Comparison of ENCODE assay signal across 13 cellular contexts in the genomic region with DNA sequence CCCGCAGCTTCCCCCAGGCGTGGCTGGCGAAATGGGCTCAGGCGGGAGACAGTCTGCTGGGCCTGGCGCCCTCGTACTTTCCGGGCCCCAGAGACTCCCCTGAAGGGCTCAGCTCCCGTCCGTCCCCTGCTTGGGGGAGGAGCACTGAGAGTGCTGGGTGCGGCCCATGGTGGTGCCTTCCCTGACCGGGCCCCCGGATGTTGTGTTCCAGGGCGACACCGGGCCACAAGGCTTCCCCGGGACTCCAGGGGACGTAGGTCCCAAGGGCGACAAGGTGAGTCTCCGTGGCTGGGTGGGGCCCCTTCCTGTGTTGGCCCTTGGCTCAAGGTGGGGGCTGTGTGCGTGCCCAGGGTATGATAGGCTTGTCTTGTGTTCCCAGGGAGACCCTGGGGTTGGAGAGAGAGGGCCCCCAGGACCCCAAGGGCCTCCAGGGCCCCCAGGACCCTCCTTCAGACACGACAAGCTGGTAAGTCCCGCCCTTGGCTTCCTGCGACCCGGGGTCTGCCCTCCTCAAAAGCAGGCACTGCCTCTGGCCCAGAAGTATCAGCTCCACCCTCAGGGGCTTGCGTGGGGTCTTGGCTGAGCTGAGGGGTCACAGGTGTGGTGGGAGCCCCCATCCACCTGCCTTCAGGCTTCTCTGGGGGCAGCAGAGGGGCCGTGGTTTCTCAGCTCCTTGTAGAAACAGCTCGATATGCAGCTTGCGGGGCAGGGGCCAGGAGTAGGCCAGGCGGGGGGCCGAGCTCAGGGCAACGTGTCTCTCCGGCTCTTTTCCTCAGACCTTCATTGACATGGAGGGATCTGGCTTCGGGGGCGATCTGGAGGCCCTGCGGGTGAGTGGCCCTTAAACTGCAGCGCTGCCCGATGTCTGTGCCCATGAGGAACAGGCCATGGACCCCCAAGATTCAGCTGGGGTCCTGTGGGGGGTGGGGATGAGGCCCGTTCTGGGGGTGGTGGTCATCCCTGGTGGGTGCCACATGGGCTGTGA.
DNase-seq lines count a peak whose midpoint lies in the region; ATAC-seq and TF ChIP-seq lines count a peak whose summit lies in the region.
"Had no signal": no experiment of that assay in that cellular context is flagged by ENCODE, and none has a peak within 500 bp of the region (broad histone marks: within the 10 kb centered on the region; RNA-seq: fewer than 3 reads in every experiment).

No MANE protein-coding gene starts in this region.

- WGBS in ovary, 3 donors, result 89 to 93% (median 92%) methylated on average over 31 to 37 of the region's 37 CpGs

- no peak for TF ChIP-seq CTCF in CD4-positive, alpha-beta T cell (IDR thresholded peaks at IDR 0.05)
- TF ChIP-seq CTCF in natural killer cell (IDR thresholded peaks at IDR 0.05) (no peak), ovary (IDR thresholded peaks at IDR 0.05) (no peak)

- H3K36me3 ChIP-seq in ovary, result no peaks in the 10 kb centered on the region

- H3K4me3 ChIP-seq in ovary, result no peak overlapping the region
- H3K4me3 ChIP-seq: esophagus muscularis mucosa, upper lobe of left lung had no signal

- intact Hi-C loops in CD4-positive, alpha-beta T cell (cut with DNase I, micrococcal nuclease), result loop anchor here (2.0 to 5.0 kb wide), 4 partner anchors 61 to 117 kb away; partner anchors contain the start of gene SLC19A1 (in 1 of the 2)
- intact Hi-C loops in natural killer cell (cut with micrococcal nuclease) (no loop called here), ovary (cut with DNase I) (loop anchor here in 1 of 4 donors (10.0 kb wide), 1 partner anchor 345 kb away; no protein-coding TSS in a partner anchor)

- POLR2A ChIA-PET in CD4-positive, alpha-beta T cell (lab: Charles Lee), result interaction anchor here (0.7 to 1.3 kb wide), 2 partner anchors 11 to 436 kb away, joined by 3 to 4 read pairs; no protein-coding TSS in a partner anchor
- POLR2A ChIA-PET in T-cell (lab: Charles Lee), result interaction anchor here in 1 of 2 donors (0.6 kb wide), 1 partner anchor 75 kb away, joined by 3 read pairs; no protein-coding TSS in a partner anchor

- peak overlapping the region; percentile 44 for H3K4me3 Mint-ChIP-seq in CD4-positive, alpha-beta T cell
- H3K4me3 Mint-ChIP-seq in T-cell (peak overlapping the region in 2 of 3 donors; percentile 79 to 82), natural killer cell (peak overlapping the region; percentile 70)

- H3K9me3 ChIP-seq in CD4-positive, alpha-beta T cell (ENCODE audit: control insufficient read depth, low read length), result no peaks in the 10 kb centered on the region
- no peaks in the 10 kb centered on the region for H3K9me3 ChIP-seq in ovary
- H3K9me3 ChIP-seq: esophagus muscularis mucosa, upper lobe of left lung had no signal

- CTCF ChIA-PET in CD4-positive, alpha-beta T cell (lab: Charles Lee), result interaction anchor here (0.6 kb wide), 1 partner anchor 9 kb away, joined by 4 read pairs; no protein-coding TSS in a partner anchor
- CTCF ChIA-PET in T-cell (lab: Charles Lee), result no interaction called here

- H3K9me3 Mint-ChIP-seq in CD4-positive, alpha-beta T cell, result no peaks in the 10 kb centered on the region
- peaks cover 0 to 5% (median 0%) of the 10 kb centered on the region in 3 donors for H3K9me3 Mint-ChIP-seq in T-cell
- peaks cover 0 to 5% of the 10 kb centered on the region in 2 donors for H3K9me3 Mint-ChIP-seq in activated naive CD4-positive, alpha-beta T cell treated with anti-CD3 and anti-CD28 coated beads, Interleukin-2, amount 50 U/mL, for 72 hours
- H3K9me3 Mint-ChIP-seq in natural killer cell, result no peaks in the 10 kb centered on the region

- peak overlapping the region; percentile 95 for H3K27ac Mint-ChIP-seq in CD4-positive, alpha-beta T cell
- peak overlapping the region in 1 of 2 donors; percentile 99 for H3K27ac Mint-ChIP-seq in T-cell
- H3K27ac Mint-ChIP-seq in activated naive CD4-positive, alpha-beta T cell treated with anti-CD3 and anti-CD28 coated beads, Interleukin-2, amount 50 U/mL, for 72 hours, result peak overlapping the region; percentile 58 to 90
- peak overlapping the region in 1 of 2 donors; percentile 88 for H3K27ac Mint-ChIP-seq in natural killer cell

- DNase-seq in CD4-positive, alpha-beta T cell, result peak in 6 of 10 experiments; percentile 17 to 46 (median 32)
- DNase-seq in T-cell (peak in 12 of 34 experiments; percentile 16 to 44 (median 25)), natural killer cell (no peak), T1000 (lab: John Stamatoyannopoulos, UW) (no peak), ovary (no peak), NCI-H2107 treated with DMSO at 0.1 percent for 48 hours (lab: John Stamatoyannopoulos, UW; ENCODE audit: unreplicated experiment) (no peak)
- peak in 1 of 2 donors; percentile 52 for DNase-seq in activated naive CD4-positive, alpha-beta T cell treated with anti-CD3 and anti-CD28 coated beads, Interleukin-2, amount 50 U/mL, for 72 hours (ENCODE audit: low spot score in 2 of 2)
- DNase-seq: C1 segment of cervical spinal cord, NCI-H187, NCI-H526 treated with DMSO at 0.1 percent for 48 hours had no signal

- H3K4me1 Mint-ChIP-seq in CD4-positive, alpha-beta T cell (ENCODE audit: low read depth), result peaks cover 50% of the 10 kb centered on the region
- H3K4me1 Mint-ChIP-seq in T-cell, result peaks cover 20 to 62% (median 45%) of the 10 kb centered on the region in 3 donors
- peaks cover 36 to 47% of the 10 kb centered on the region in 2 donors for H3K4me1 Mint-ChIP-seq in natural killer cell

- H3K27ac ChIP-seq in CD4-positive, alpha-beta T cell (ENCODE audit: low read depth, low read length), result peak overlapping the region; percentile 8
- H3K27ac ChIP-seq in ovary, result no peak overlapping the region
- H3K27ac ChIP-seq: esophagus muscularis mucosa had no signal

- no peaks in the 10 kb centered on the region for H3K27me3 Mint-ChIP-seq in CD4-positive, alpha-beta T cell
- H3K27me3 Mint-ChIP-seq in T-cell, result no peaks in the 10 kb centered on the region
- H3K27me3 Mint-ChIP-seq in natural killer cell (ENCODE audit: low read depth in 2 of 2), result no peaks in the 10 kb centered on the region

- ATAC-seq in CD4-positive, alpha-beta T cell (ENCODE audit: poor library complexity), result no peak
- ATAC-seq in T-cell (replicated peaks in 1 of 4), result peak in 2 of 4 experiments; percentile 24 to 39
- ATAC-seq in activated naive CD4-positive, alpha-beta T cell treated with anti-CD3 and anti-CD28 coated beads, Interleukin-2, amount 50 U/mL, for 72 hours, result peak; percentile 22 to 59
- no peak for ATAC-seq in natural killer cell
- no peak for ATAC-seq in HG03457 (IDR thresholded peaks at IDR 0.05; ENCODE audit: unreplicated experiment)

- no peaks in the 10 kb centered on the region for H3K27me3 ChIP-seq in CD4-positive, alpha-beta T cell (ENCODE audit: control insufficient read depth, insufficient read depth, low read length)
- no peaks in the 10 kb centered on the region for H3K27me3 ChIP-seq in ovary
- H3K27me3 ChIP-seq: esophagus muscularis mucosa, upper lobe of left lung had no signal

- no peaks in the 10 kb centered on the region for H3K4me1 ChIP-seq in ovary (ENCODE audit: insufficient read depth)

- no peak for TF ChIP-seq POLR2A in ovary (IDR thresholded peaks at IDR 0.05)

- H3K36me3 Mint-ChIP-seq in CD4-positive, alpha-beta T cell (ENCODE audit: low read depth), result no peaks in the 10 kb centered on the region
- H3K36me3 Mint-ChIP-seq in T-cell (peaks cover 7% of the 10 kb centered on the region), natural killer cell (no peaks in the 10 kb centered on the region)
- peaks cover 5 to 8% of the 10 kb centered on the region in 2 donors for H3K36me3 Mint-ChIP-seq in activated naive CD4-positive, alpha-beta T cell treated with anti-CD3 and anti-CD28 coated beads, Interleukin-2, amount 50 U/mL, for 72 hours

- no peak for TF ChIP-seq EP300 in ovary (IDR thresholded peaks at IDR 0.05)

Comparison
In these comparisons a context has a peak if more than half of its experiments do, and no peak if none do; other contexts are left out.
1. ATAC-seq: peak in activated naive CD4-positive, alpha-beta T cell treated with anti-CD3 and anti-CD28 coated beads, Interleukin-2, amount 50 U/mL, for 72 hours (2 of 2); none in CD4-positive, alpha-beta T cell (single experiment), natural killer cell (0 of 3) and HG03457 (single experiment).
2. DNase-seq: peak in CD4-positive, alpha-beta T cell (6 of 10); none in natural killer cell (single experiment), T1000 (single experiment), ovary (0 of 5) and NCI-H2107 treated with DMSO at 0.1 percent for 48 hours (single experiment).
3. Peak in every context shown above with its lines, with median percentiles within 50 percentile points of each other: H3K4me3 Mint-ChIP-seq.